Comparison of ENCODE assay signal across 27 cellular contexts in the genomic region with DNA sequence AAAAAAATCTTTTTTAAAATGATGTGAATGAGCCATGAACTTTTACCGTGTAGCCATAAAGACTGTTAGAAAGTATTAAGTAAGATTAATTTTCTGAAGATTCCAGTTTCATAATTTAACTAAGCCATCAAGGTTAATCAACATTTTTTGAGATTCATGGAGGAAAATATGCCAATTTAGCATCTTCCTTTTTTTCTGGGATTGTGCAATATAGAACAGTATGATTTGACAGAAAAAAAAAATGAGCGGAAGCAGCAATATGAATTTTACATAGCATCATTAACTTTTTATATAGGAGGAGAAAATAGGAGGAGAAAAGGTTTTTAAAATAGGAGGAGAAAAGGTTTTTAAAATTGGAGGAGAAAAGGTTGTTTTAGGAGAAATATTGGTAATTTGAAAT.
"Had no signal": no experiment of that assay in that cellular context is flagged by ENCODE, and none has a peak within 500 bp of the region (broad histone marks: within the 10 kb centered on the region; RNA-seq: fewer than 3 reads in every experiment).

No MANE protein-coding gene starts in this region.

- H3K4me1 ChIP-seq: stomach, suprapubic skin, testis, thyroid gland, tibial artery, tibial nerve, transverse colon, upper lobe of left lung, upper lobe of right lung, uterus, vagina had no signal

- H3K27me3 ChIP-seq: stomach, suprapubic skin, testis, thyroid gland, tibial artery, tibial nerve, transverse colon, upper lobe of left lung, upper lobe of right lung, uterus, vagina had no signal

- FAIRE-seq: urothelium cell line had no signal

- H3K9me3 ChIP-seq: stomach, suprapubic skin, testis, thoracic aorta, thyroid gland, tibial artery, tibial nerve, transverse colon, upper lobe of left lung, upper lobe of right lung, uterus, vagina had no signal

- H3K27ac ChIP-seq: stomach, suprapubic skin, testis, thoracic aorta, thyroid gland, tibial artery, tibial nerve, transverse colon, upper lobe of left lung, upper lobe of right lung, uterus, vagina had no signal

- H3K36me3 ChIP-seq: stomach, suprapubic skin, thoracic aorta, thyroid gland, tibial artery, tibial nerve, transverse colon, upper lobe of left lung, upper lobe of right lung, uterus, vagina had no signal

- H3K4me3 ChIP-seq: stomach, suprapubic skin, testis, thoracic aorta, thyroid gland, tibial artery, tibial nerve, transverse colon, upper lobe of left lung, upper lobe of right lung, uterus, vagina had no signal

- DNase-seq: stimulated activated CD4-positive, alpha-beta T cell treated with anti-CD3 and anti-CD28 coated beads, Interleukin-2, amount 100 ng/mL, for 48 hours; stimulated activated CD4-positive, alpha-beta T cell treated with anti-CD3 and anti-CD28 coated beads, Interleukin-4, amount 100 ng/mL, for 1 hour; stimulated activated CD4-positive, alpha-beta T cell treated with anti-CD3 and anti-CD28 coated beads, Interleukin-4, amount 100 ng/mL, for 24 hours; stimulated activated CD4-positive, alpha-beta T cell treated with anti-CD3 and anti-CD28 coated beads, Interleukin-4, amount 100 ng/mL, for 4 hours; stimulated activated CD8-positive, alpha-beta memory T cell treated with anti-CD3 and anti-CD28 coated beads, Interleukin-4, amount 100 ng/mL, for 48 hours; stimulated activated naive B cell treated with anti-CD40 and anti-IgM and Interleukin-4, amounts not matched to agents 10 μg/mL and 1 μg/mL and 100 μg/mL, for 72 hours; stimulated activated naive CD4-positive, alpha-beta T cell; stimulated activated naive CD4-positive, alpha-beta T cell treated with Interleukin-2 at 50 U/mL for 16 hours; stimulated activated naive CD8-positive, alpha-beta T cell treated with anti-CD3 and anti-CD28 coated beads, Interleukin-15, amount 100 ng/mL, for 72 hours; stimulated activated naive CD8-positive, alpha-beta T cell treated with anti-CD3 and anti-CD28 coated beads, Interleukin-15, Interleukin-2, amounts not matched to agents 100 U/mL and 50 U/mL, for 24 hours; stomach; substantia nigra; testis; thyroid gland; tibial artery; transverse colon; trophoblast cell; upper lobe of left lung; upper lobe of right lung; uterus had no signal

- ATAC-seq: stimulated activated effector memory CD8-positive, alpha-beta T cell treated with anti-CD3 and anti-CD28 coated beads, Interleukin-12 subunit alpha, Interleukin-12 subunit beta, amount 100 ng/mL, for 72 hours; stimulated activated memory B cell treated with anti-CD40 and anti-IgM and Interleukin-4, amounts not matched to agents 10 μg/mL and 1 μg/mL and 100 μg/mL, for 72 hours; stimulated activated naive B cell treated with anti-CD40 and anti-IgM and Interleukin-4, amounts not matched to agents 10 μg/mL and 1 μg/mL and 100 μg/mL, for 72 hours; stimulated activated naive CD8-positive, alpha-beta T cell treated with anti-CD3 and anti-CD28 coated beads, Interleukin-15, amount 100 ng/mL, for 72 hours; stimulated activated naive CD8-positive, alpha-beta T cell treated with anti-CD3 and anti-CD28 coated beads, Interleukin-15, Interleukin-2, amounts not matched to agents 100 U/mL and 50 U/mL, for 24 hours; upper lobe of right lung had no signal
